Comparison of ENCODE assay signal across 2 cellular contexts in the genomic region with DNA sequence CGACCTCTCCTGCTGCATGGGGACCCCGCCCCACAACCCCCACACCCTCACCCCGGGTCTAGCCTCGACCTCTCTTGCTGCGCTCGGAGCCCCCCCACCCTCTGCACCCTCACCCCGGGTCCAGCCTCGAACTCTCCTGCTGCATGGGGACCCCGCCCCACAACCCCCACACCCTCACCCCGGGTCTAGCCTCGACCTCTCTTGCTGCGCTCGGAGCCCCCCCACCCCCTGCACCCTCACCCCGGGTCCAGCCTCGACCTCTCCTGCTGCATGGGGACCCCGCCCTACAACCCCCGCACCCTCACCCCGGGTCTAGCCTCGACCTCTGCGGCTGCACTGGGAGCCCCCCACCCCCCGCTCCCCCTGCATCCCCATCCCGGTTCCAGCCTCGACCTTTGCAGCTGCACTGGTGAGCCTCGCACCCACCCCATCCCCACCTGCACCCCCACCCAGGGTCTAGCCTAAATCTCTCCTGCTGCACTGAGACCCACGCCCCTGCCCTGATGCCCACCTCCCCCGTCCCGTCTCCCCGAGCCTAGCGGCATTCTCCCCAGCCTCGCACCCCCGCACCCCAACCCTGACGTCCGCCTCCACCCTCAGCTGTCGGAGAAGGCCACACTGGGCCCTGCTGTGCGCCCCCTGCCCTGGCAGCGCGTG.
TF ChIP-seq lines count a peak whose summit lies in the region.

No MANE protein-coding gene starts in this region.

TF ChIP-seq in SK-N-SH, 30 proteins besides CTCF, POLR2A, EP300 and RAD21:
- TF ChIP-seq SIN3A (IDR thresholded peaks at IDR 0.05; ENCODE audit: borderline replicate concordance, low read depth, low read length) = no peak
- TF ChIP-seq POLR2AphosphoS5 (IDR thresholded peaks at IDR 0.05; ENCODE audit: low read depth, low read length) = no peak
- no peak for TF ChIP-seq CHD2 (IDR thresholded peaks at IDR 0.05; ENCODE audit: low read length, partially characterized antibody)
- TF ChIP-seq ELF1 (IDR thresholded peaks at IDR 0.05) = no peak
- TF ChIP-seq, protein P1, sequence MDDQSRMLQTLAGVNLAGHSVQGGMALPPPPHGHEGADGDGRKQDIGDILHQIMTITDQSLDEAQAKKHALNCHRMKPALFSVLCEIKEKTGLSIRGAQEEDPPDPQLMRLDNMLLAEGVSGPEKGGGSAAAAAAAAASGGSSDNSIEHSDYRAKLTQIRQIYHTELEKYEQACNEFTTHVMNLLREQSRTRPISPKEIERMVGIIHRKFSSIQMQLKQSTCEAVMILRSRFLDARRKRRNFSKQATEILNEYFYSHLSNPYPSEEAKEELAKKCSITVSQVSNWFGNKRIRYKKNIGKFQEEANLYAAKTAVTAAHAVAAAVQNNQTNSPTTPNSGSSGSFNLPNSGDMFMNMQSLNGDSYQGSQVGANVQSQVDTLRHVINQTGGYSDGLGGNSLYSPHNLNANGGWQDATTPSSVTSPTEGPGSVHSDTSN (IDR thresholded peaks at IDR 0.05) = no peak
- no peak for TF ChIP-seq TAF1 (IDR thresholded peaks at IDR 0.05; ENCODE audit: borderline replicate concordance, low read depth, low read length)
- no peak for TF ChIP-seq SMC3 (IDR thresholded peaks at IDR 0.05; ENCODE audit: low read depth, low read length)
- TF ChIP-seq MAX (IDR thresholded peaks at IDR 0.05; ENCODE audit: low read depth) = no peak
- no peak for TF ChIP-seq RFX5 (IDR thresholded peaks at IDR 0.05; ENCODE audit: low read length)
- TF ChIP-seq FOXJ3 (CRISPR knock-in tag; IDR thresholded peaks at IDR 0.05) = no peak
- no peak for TF ChIP-seq EZH2phosphoT487 (IDR thresholded peaks at IDR 0.05; ENCODE audit: borderline replicate concordance, low read depth)
- TF ChIP-seq FOSL2 (IDR thresholded peaks at IDR 0.05; ENCODE audit: borderline replicate concordance, low read depth) = no peak
- TF ChIP-seq REST (IDR thresholded peaks at IDR 0.05; ENCODE audit: low read depth, low read length) = no peak
- no peak for TF ChIP-seq TEAD4 (IDR thresholded peaks at IDR 0.05; ENCODE audit: borderline replicate concordance, insufficient read depth)
- no peak for TF ChIP-seq MXI1 (IDR thresholded peaks at IDR 0.05; ENCODE audit: low read depth, low read length)

TF ChIP-seq in SK-N-SH treated with all-trans-retinoic acid at 6 μM for 48 hours, 23 proteins besides CTCF, POLR2A, EP300 and RAD21:
- TF ChIP-seq BACH2 (CRISPR knock-in tag; IDR thresholded peaks at IDR 0.05; ENCODE audit: borderline replicate concordance) (no peak), ZNF8 (CRISPR knock-in tag; IDR thresholded peaks at IDR 0.05) (no peak), ESRRG (CRISPR knock-in tag; IDR thresholded peaks at IDR 0.05) (no peak), ZNF70 (CRISPR knock-in tag; IDR thresholded peaks at IDR 0.05) (no peak), CSDC2 (CRISPR knock-in tag; IDR thresholded peaks at IDR 0.05) (no peak)
- TF ChIP-seq, protein P2, sequence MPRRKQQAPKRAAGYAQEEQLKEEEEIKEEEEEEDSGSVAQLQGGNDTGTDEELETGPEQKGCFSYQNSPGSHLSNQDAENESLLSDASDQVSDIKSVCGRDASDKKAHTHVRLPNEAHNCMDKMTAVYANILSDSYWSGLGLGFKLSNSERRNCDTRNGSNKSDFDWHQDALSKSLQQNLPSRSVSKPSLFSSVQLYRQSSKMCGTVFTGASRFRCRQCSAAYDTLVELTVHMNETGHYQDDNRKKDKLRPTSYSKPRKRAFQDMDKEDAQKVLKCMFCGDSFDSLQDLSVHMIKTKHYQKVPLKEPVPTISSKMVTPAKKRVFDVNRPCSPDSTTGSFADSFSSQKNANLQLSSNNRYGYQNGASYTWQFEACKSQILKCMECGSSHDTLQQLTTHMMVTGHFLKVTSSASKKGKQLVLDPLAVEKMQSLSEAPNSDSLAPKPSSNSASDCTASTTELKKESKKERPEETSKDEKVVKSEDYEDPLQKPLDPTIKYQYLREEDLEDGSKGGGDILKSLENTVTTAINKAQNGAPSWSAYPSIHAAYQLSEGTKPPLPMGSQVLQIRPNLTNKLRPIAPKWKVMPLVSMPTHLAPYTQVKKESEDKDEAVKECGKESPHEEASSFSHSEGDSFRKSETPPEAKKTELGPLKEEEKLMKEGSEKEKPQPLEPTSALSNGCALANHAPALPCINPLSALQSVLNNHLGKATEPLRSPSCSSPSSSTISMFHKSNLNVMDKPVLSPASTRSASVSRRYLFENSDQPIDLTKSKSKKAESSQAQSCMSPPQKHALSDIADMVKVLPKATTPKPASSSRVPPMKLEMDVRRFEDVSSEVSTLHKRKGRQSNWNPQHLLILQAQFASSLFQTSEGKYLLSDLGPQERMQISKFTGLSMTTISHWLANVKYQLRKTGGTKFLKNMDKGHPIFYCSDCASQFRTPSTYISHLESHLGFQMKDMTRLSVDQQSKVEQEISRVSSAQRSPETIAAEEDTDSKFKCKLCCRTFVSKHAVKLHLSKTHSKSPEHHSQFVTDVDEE (CRISPR knock-in tag; IDR thresholded peaks at IDR 0.05) = no peak
